Comparison of ENCODE assay signal across 26 cellular contexts in the genomic region with DNA sequence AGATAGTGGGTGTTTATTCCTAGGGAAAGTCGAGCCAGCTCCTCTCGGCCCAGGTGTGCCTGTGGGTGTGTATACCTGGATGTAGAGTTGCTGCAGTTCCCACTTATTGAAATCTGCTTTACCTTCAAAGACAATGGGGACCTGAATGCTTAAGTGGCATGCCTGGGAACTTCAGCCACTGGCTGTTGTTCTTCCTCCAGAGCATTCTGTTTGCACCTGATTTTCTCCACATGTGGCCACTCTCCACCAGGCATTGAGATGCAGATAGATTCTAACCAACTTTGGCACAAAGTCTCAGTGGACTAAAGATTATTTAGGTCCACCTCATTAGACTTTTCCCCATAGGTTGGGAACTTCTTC.
"Had no signal": no experiment of that assay in that cellular context is flagged by ENCODE, and none has a peak within 500 bp of the region (broad histone marks: within the 10 kb centered on the region; RNA-seq: fewer than 3 reads in every experiment).

No MANE protein-coding gene starts in this region.

- H3K4me3 ChIP-seq: breast epithelium, left ventricle myocardium inferior, lung, right lobe of liver, skin epidermis, upper lobe of left lung, vagina had no signal

- H3K4me3 Mint-ChIP-seq: activated B cell treated with CpG ODN at 0.5 μM for 24 hours; activated CD8-positive, alpha-beta memory T cell treated with anti-CD3 and anti-CD28 coated beads, Interleukin-2, amount 10 ng/mL, durations not matched to agents 7 days and 5 days; activated CD8-positive, alpha-beta T cell treated with anti-CD3 and anti-CD28 coated beads for 36 hours; activated T-cell treated with anti-CD3 and anti-CD28 coated beads, Interleukin-2, amount 50 U/mL, for 72 hours; natural killer cell; stimulated activated naive CD8-positive, alpha-beta T cell treated with anti-CD3 and anti-CD28 coated beads, Interleukin-15, Interleukin-2, amounts not matched to agents 100 ng/mL and 50 ng/mL, for 24 hours had no signal

- H3K4me1 Mint-ChIP-seq: activated CD8-positive, alpha-beta memory T cell treated with anti-CD3 and anti-CD28 coated beads, Interleukin-2, amount 10 ng/mL, durations not matched to agents 7 days and 5 days; natural killer cell had no signal

- H3K27me3 ChIP-seq: breast epithelium, neutrophil, right lobe of liver, upper lobe of left lung, vagina had no signal

- H3K27me3 Mint-ChIP-seq: activated CD8-positive, alpha-beta memory T cell treated with anti-CD3 and anti-CD28 coated beads, Interleukin-2, amount 10 ng/mL, durations not matched to agents 7 days and 5 days; activated CD8-positive, alpha-beta T cell treated with anti-CD3 and anti-CD28 coated beads for 36 hours; stimulated activated naive CD8-positive, alpha-beta T cell treated with anti-CD3 and anti-CD28 coated beads, Interleukin-15, Interleukin-2, amounts not matched to agents 100 ng/mL and 50 ng/mL, for 24 hours had no signal

- H3K36me3 ChIP-seq: breast epithelium, left ventricle myocardium inferior, neutrophil, right lobe of liver, upper lobe of left lung, vagina had no signal

- DNase-seq: activated B cell treated with CpG ODN at 0.5 μM for 24 hours; activated CD4-positive, alpha-beta T cell treated with anti-CD3 and anti-CD28 coated beads, Interleukin-2, amount 50 U/mL, for 1 hour; activated CD8-positive, alpha-beta memory T cell treated with anti-CD3 and anti-CD28 coated beads, Interleukin-2, amount 10 ng/mL, durations not matched to agents 7 days and 5 days; activated CD8-positive, alpha-beta T cell treated with anti-CD3 and anti-CD28 coated beads for 36 hours; activated naive CD4-positive, alpha-beta T cell; activated T-cell treated with anti-CD3 and anti-CD28 coated beads for 4 hours; activated T-cell treated with anti-CD3 and anti-CD28 coated beads, Interleukin-2, amount 50 U/mL, for 72 hours; central memory CD4-positive, alpha-beta T cell; foreskin fibroblast; hippocampal formation; left ventricle myocardium inferior; natural killer cell; right lobe of liver; stimulated activated CD4-positive, alpha-beta T cell treated with anti-CD3 and anti-CD28 coated beads, Interleukin-12 subunit alpha, Interleukin-12 subunit beta, amount 100 ng/mL, for 4 hours; stimulated activated CD4-positive, alpha-beta T cell treated with anti-CD3 and anti-CD28 coated beads, Interleukin-4, amount 100 ng/mL, for 1 hour; T-helper 2 cell had no signal

- H3K4me1 ChIP-seq: breast epithelium, left ventricle myocardium inferior, right lobe of liver, upper lobe of left lung, vagina had no signal

- H3K9me3 Mint-ChIP-seq: activated B cell treated with CpG ODN at 0.5 μM for 24 hours; activated CD8-positive, alpha-beta T cell treated with anti-CD3 and anti-CD28 coated beads for 36 hours; activated naive CD4-positive, alpha-beta T cell treated with anti-CD3 and anti-CD28 coated beads, Interleukin-2, amount 50 U/mL, for 72 hours; activated T-cell treated with anti-CD3 and anti-CD28 coated beads, Interleukin-2, amount 50 U/mL, for 72 hours; natural killer cell; stimulated activated naive CD8-positive, alpha-beta T cell treated with anti-CD3 and anti-CD28 coated beads, Interleukin-15, Interleukin-2, amounts not matched to agents 100 ng/mL and 50 ng/mL, for 24 hours had no signal

- H3K27ac Mint-ChIP-seq: activated B cell treated with CpG ODN at 0.5 μM for 24 hours; activated CD8-positive, alpha-beta memory T cell treated with anti-CD3 and anti-CD28 coated beads, Interleukin-2, amount 10 ng/mL, durations not matched to agents 7 days and 5 days; activated CD8-positive, alpha-beta T cell treated with anti-CD3 and anti-CD28 coated beads for 36 hours; activated naive CD4-positive, alpha-beta T cell treated with anti-CD3 and anti-CD28 coated beads, Interleukin-2, amount 50 U/mL, for 72 hours; activated T-cell treated with anti-CD3 and anti-CD28 coated beads, Interleukin-2, amount 50 U/mL, for 72 hours; natural killer cell; progenitor cell of endocrine pancreas; stimulated activated naive CD8-positive, alpha-beta T cell treated with anti-CD3 and anti-CD28 coated beads, Interleukin-15, Interleukin-2, amounts not matched to agents 100 ng/mL and 50 ng/mL, for 24 hours had no signal

- H3K27ac ChIP-seq: breast epithelium, left ventricle myocardium inferior, neutrophil, right lobe of liver, skin epidermis, upper lobe of left lung, vagina had no signal

- ATAC-seq: activated CD8-positive, alpha-beta memory T cell treated with anti-CD3 and anti-CD28 coated beads, Interleukin-2, amount 10 ng/mL, durations not matched to agents 7 days and 5 days; activated CD8-positive, alpha-beta T cell treated with anti-CD3 and anti-CD28 coated beads for 36 hours; activated naive CD4-positive, alpha-beta T cell treated with anti-CD3 and anti-CD28 coated beads, Interleukin-2, amount 50 U/mL, for 72 hours; activated T-cell treated with anti-CD3 and anti-CD28 coated beads, Interleukin-2, amount 50 U/mL, for 72 hours; esophagus mucosa; natural killer cell; right lobe of liver had no signal

- H3K9me3 ChIP-seq: breast epithelium, left ventricle myocardium inferior, neutrophil, right lobe of liver, upper lobe of left lung, vagina had no signal

- H3K36me3 Mint-ChIP-seq: activated CD8-positive, alpha-beta memory T cell treated with anti-CD3 and anti-CD28 coated beads, Interleukin-2, amount 10 ng/mL, durations not matched to agents 7 days and 5 days; activated naive CD4-positive, alpha-beta T cell treated with anti-CD3 and anti-CD28 coated beads, Interleukin-2, amount 50 U/mL, for 72 hours; natural killer cell had no signal
